In genomic region chr3:57647292-57647940, GRCh38 we compare ENCODE assay signal across 1 cellular context.
TF ChIP-seq lines count a peak whose summit lies in the region.

No MANE protein-coding gene starts in this region.

TF ChIP-seq in WTC11, 78 proteins besides CTCF, POLR2A, EP300 and RAD21 (continued from another document):
- TF ChIP-seq OVOL2 (CRISPR knock-in tag; IDR thresholded peaks at IDR 0.05; ENCODE audit: borderline replicate concordance) = no peak
- TF ChIP-seq GRHL2 (CRISPR knock-in tag; IDR thresholded peaks at IDR 0.05; ENCODE audit: insufficient replicate concordance, severe bottlenecking) = no peak
- no peak for TF ChIP-seq ETV6 (CRISPR knock-in tag; IDR thresholded peaks at IDR 0.05)
- no peak for TF ChIP-seq ZNF138 (CRISPR knock-in tag; conservative IDR thresholded peaks at IDR 0.05)
- TF ChIP-seq NR2C2 (CRISPR knock-in tag; IDR thresholded peaks at IDR 0.05) = no peak
- TF ChIP-seq NFYB (CRISPR knock-in tag; conservative IDR thresholded peaks at IDR 0.05; ENCODE audit: low read depth) = no peak
- TF ChIP-seq CREM (CRISPR knock-in tag; IDR thresholded peaks at IDR 0.05) = no peak
- TF ChIP-seq, protein P1, sequence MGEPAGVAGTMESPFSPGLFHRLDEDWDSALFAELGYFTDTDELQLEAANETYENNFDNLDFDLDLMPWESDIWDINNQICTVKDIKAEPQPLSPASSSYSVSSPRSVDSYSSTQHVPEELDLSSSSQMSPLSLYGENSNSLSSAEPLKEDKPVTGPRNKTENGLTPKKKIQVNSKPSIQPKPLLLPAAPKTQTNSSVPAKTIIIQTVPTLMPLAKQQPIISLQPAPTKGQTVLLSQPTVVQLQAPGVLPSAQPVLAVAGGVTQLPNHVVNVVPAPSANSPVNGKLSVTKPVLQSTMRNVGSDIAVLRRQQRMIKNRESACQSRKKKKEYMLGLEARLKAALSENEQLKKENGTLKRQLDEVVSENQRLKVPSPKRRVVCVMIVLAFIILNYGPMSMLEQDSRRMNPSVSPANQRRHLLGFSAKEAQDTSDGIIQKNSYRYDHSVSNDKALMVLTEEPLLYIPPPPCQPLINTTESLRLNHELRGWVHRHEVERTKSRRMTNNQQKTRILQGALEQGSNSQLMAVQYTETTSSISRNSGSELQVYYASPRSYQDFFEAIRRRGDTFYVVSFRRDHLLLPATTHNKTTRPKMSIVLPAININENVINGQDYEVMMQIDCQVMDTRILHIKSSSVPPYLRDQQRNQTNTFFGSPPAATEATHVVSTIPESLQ (CRISPR knock-in tag; IDR thresholded peaks at IDR 0.05) = no peak
TF ChIP-seq in WTC11: peak in this region for 0.
